Comparison of ENCODE assay signal across 8 cellular contexts in genomic region chr10:30433286-30433778, GRCh38. TPM values are rescaled to one million over a fixed set of nuclear protein-coding genes. Genes with fewer than 3 reads are reported as not detected.
DNase-seq lines count a peak whose midpoint lies in the region; ATAC-seq and TF ChIP-seq lines count a peak whose summit lies in the region.

No MANE protein-coding gene starts in this region.

- H3K27ac Mint-ChIP-seq in T-cell = peak overlapping the region; percentile 52 to 63

- H3K4me3 ChIP-seq in kidney epithelial cell (ENCODE audit: low read depth, low read length) = peak overlapping the region; percentile 83

- ATAC-seq in GM18868 (IDR thresholded peaks at IDR 0.05; ENCODE audit: unreplicated experiment) = peak; percentile 13
- peak; percentile 22 for ATAC-seq in HG03354 (IDR thresholded peaks at IDR 0.05; ENCODE audit: poor library complexity, severe bottlenecking, unreplicated experiment)
- ATAC-seq in T-cell (replicated peaks in 1 of 4) = peak; percentile 8 to 17 (median 10)

- H3K27ac ChIP-seq in caudate nucleus (ENCODE audit: low read depth, low read length) = peak overlapping the region; percentile 89

- CTCF ChIA-PET in T-cell (lab: Charles Lee) = interaction anchor here in 1 of 2 donors (1.0 kb wide), 1 partner anchor 96 kb away, joined by 3 read pairs; no protein-coding TSS in a partner anchor

- no peaks in the 10 kb centered on the region for H3K27me3 Mint-ChIP-seq in T-cell

- no peaks in the 10 kb centered on the region for H3K36me3 ChIP-seq in kidney epithelial cell (ENCODE audit: control insufficient read depth, insufficient read depth, low read length)

- no peaks in the 10 kb centered on the region for H3K9me3 Mint-ChIP-seq in T-cell

- H3K36me3 Mint-ChIP-seq in T-cell = no peaks in the 10 kb centered on the region

- TF ChIP-seq CTCF in kidney epithelial cell (IDR thresholded peaks at IDR 0.05; ENCODE audit: insufficient read depth, low read length, poor library complexity, severe bottlenecking) = no peak

- POLR2A ChIA-PET in T-cell (lab: Charles Lee) = interaction anchor here (0.6 to 0.9 kb wide), 4 partner anchors 8 to 119 kb away, joined by 3 to 6 read pairs (median 4); no protein-coding TSS in a partner anchor

- DNase-seq in AG08396 (ENCODE audit: low spot score) (peak; percentile 63), T-cell (peak in 18 of 34 experiments; percentile 8 to 49 (median 21)), caudate nucleus (lab: John Stamatoyannopoulos, UW) (peak in 8 of 61 donors; percentile 25 to 61 (median 48)), kidney epithelial cell (ENCODE audit: low read depth) (no peak), NCI-H2107 treated with DMSO at 0.1 percent for 48 hours (lab: John Stamatoyannopoulos, UW; ENCODE audit: unreplicated experiment) (no peak)
- peak; percentile 59 to 64 for DNase-seq in stimulated activated CD4-positive, alpha-beta T cell treated with anti-CD3 and anti-CD28 coated beads, Interleukin-2, amount 100 ng/mL, for 24 hours

- H3K4me1 Mint-ChIP-seq in T-cell = peaks cover 41 to 54% (median 45%) of the 10 kb centered on the region in 3 donors

- H3K4me3 Mint-ChIP-seq in T-cell = peak overlapping the region; percentile 83 to 84 (median 83)

- no peaks in the 10 kb centered on the region for H3K27me3 ChIP-seq in kidney epithelial cell (ENCODE audit: control insufficient read depth, insufficient read depth, low read length)

RNA-seq across cellular contexts. Expression of gene MAP3K8, which starts 0.7 kb away (rescaled TPM):
- total RNA-seq in T-cell (10 to 100 TPM in 3 of 5 donors, 1 to 10 TPM in 2; 3.5 to 27.4 (median 11.0) TPM), kidney epithelial cell (5.8 and 10.4 TPM in 2 replicates)

Comparison
In these comparisons a context has a peak if more than half of its experiments do, and no peak if none do; other contexts are left out.
1. DNase-seq: peak in AG08396 (single experiment), T-cell (18 of 34) and stimulated activated CD4-positive, alpha-beta T cell treated with anti-CD3 and anti-CD28 coated beads, Interleukin-2, amount 100 ng/mL, for 24 hours (2 of 2); none in kidney epithelial cell (single experiment) and NCI-H2107 treated with DMSO at 0.1 percent for 48 hours (single experiment).
2. Peak in every context shown above with its lines, with median percentiles within 50 percentile points of each other: ATAC-seq.